11 cellular contexts compared by ENCODE assay signal in the genomic region with DNA sequence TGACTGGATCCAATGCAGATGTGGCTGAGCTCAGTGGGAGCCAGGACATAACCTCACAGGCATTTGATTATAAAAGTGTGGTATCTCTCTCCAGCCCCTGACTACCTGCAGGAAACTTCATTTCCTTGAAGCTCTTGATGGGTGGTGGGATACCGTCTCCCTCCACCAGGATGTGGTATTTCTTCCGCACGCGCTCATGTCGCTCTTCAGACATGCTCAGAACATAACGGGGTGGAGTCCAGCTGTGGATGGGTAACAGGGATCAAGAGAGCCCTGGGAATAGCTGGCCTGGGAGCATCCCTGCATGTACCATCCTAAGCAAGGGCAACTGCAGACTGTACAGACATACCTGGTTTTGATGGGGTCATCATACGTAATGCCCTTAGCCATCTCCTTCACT. TPM values are rescaled to one million over a fixed set of nuclear protein-coding genes. Genes with fewer than 3 reads are reported as not detected.
DNase-seq lines count a peak whose midpoint lies in the region; ATAC-seq, FAIRE-seq and TF ChIP-seq lines count a peak whose summit lies in the region.
"Had no signal": no experiment of that assay in that cellular context is flagged by ENCODE, and none has a peak within 500 bp of the region (broad histone marks: within the 10 kb centered on the region; RNA-seq: fewer than 3 reads in every experiment).

No MANE protein-coding gene starts in this region.

- H3K9me3 Mint-ChIP-seq in activated T-helper 2 cell treated with anti-CD3 and anti-CD28 coated beads, Interferon-gamma antibody, Interleukin-2, Interleukin-4, amounts not matched to agents 10 μg/mL and 5 μg/mL and 100 μg/mL, durations not matched to agents 14 hours and 24 hours and 36 hours = no peaks in the 10 kb centered on the region

- H3K27ac Mint-ChIP-seq in activated T-helper 2 cell treated with anti-CD3 and anti-CD28 coated beads, Interferon-gamma antibody, Interleukin-2, Interleukin-4, amounts not matched to agents 10 μg/mL and 5 μg/mL and 100 μg/mL, durations not matched to agents 14 hours and 24 hours and 36 hours = peak overlapping the region; percentile 29

- H3K4me2 ChIP-seq in keratinocyte (ENCODE audit: control insufficient read depth, extremely low read depth, insufficient read depth, low read depth, low read length) = peak overlapping the region; percentile 88

- peaks cover 29% of the 10 kb centered on the region for H3K79me2 ChIP-seq in keratinocyte (ENCODE audit: control insufficient read depth, insufficient read depth, low read length)

- no peaks in the 10 kb centered on the region for H3K9me3 ChIP-seq in heart right ventricle
- H3K9me3 ChIP-seq in keratinocyte (ENCODE audit: control insufficient read depth, low read depth, low read length) = no peaks in the 10 kb centered on the region
- no peaks in the 10 kb centered on the region for H3K9me3 ChIP-seq in tibial artery

- WGBS in heart right ventricle, 2 donors = 83 to 88% methylated on average over 7 of the region's 7 CpGs

- H3K4me3 Mint-ChIP-seq in activated T-helper 2 cell treated with anti-CD3 and anti-CD28 coated beads, Interferon-gamma antibody, Interleukin-2, Interleukin-4, amounts not matched to agents 10 μg/mL and 5 μg/mL and 100 μg/mL, durations not matched to agents 14 hours and 24 hours and 36 hours (ENCODE audit: low read depth) = peak overlapping the region; percentile 87

- H3K36me3 ChIP-seq in heart right ventricle (peaks cover 3 to 69% (median 44%) of the 10 kb centered on the region in 9 donors), keratinocyte (ENCODE audit: control insufficient read depth in 2 of 2, extremely low read depth in 1 of 2, insufficient read depth in 2 of 2, low read length in 2 of 2) (peaks cover 36 to 48% of the 10 kb centered on the region in 2 experiments), tibial artery (peaks cover 45 to 66% (median 59%) of the 10 kb centered on the region in 3 donors)

- peaks cover 22% of the 10 kb centered on the region for H3K4me1 Mint-ChIP-seq in activated T-helper 2 cell treated with anti-CD3 and anti-CD28 coated beads, Interferon-gamma antibody, Interleukin-2, Interleukin-4, amounts not matched to agents 10 μg/mL and 5 μg/mL and 100 μg/mL, durations not matched to agents 14 hours and 24 hours and 36 hours (ENCODE audit: low read depth)

- DNase-seq in heart right ventricle (no peak), left ventricle myocardium superior (no peak), keratinocyte (ENCODE audit: low read depth, low spot score) (no peak), tibial artery (no peak), mucosa of gallbladder (ENCODE audit: low spot score) (no peak), NCI-H2171 treated with DMSO at 0.1 percent for 48 hours (lab: John Stamatoyannopoulos, UW) (no peak)
- no peak for DNase-seq in activated T-helper 2 cell treated with anti-CD3 and anti-CD28 coated beads, Interferon-gamma antibody, Interleukin-2, Interleukin-4, amounts not matched to agents 10 μg/mL and 5 μg/mL and 100 μg/mL, durations not matched to agents 14 hours and 24 hours and 36 hours (ENCODE audit: low spot score)
- DNase-seq: activated CD4-positive, alpha-beta T cell treated with anti-CD3 and anti-CD28 coated beads for 4 hours; DMS79; NCI-H1417 treated with DMSO at 0.1 percent for 48 hours had no signal

- peak overlapping the region; percentile 85 for H3K9ac ChIP-seq in keratinocyte (ENCODE audit: control insufficient read depth, extremely low read depth, insufficient read depth, low read length)

- H3K27me3 ChIP-seq in heart right ventricle (no peaks in the 10 kb centered on the region), keratinocyte (ENCODE audit: control insufficient read depth, extremely low read depth, insufficient read depth, low read length) (no peaks in the 10 kb centered on the region), tibial artery (no peaks in the 10 kb centered on the region)

- H3K4me1 ChIP-seq in heart right ventricle (peaks cover 5 to 39% (median 18%) of the 10 kb centered on the region in 9 donors), keratinocyte (ENCODE audit: control insufficient read depth, extremely low read depth, insufficient read depth, low read length) (peaks cover 15% of the 10 kb centered on the region), tibial artery (peaks cover 0 to 19% (median 15%) of the 10 kb centered on the region in 4 donors)

- H4K20me1 ChIP-seq in keratinocyte (ENCODE audit: control insufficient read depth, extremely low read depth, insufficient read depth, low read length) = no peaks in the 10 kb centered on the region

- H3K9me1 ChIP-seq in keratinocyte (ENCODE audit: control insufficient read depth, extremely low read depth, insufficient read depth, low read length) = no peaks in the 10 kb centered on the region

- dilution Hi-C loops in keratinocyte (cut with MboI; ENCODE audit: extremely low pct_ligation_motif_present, low sequenced_read_pairs) = no loop called here

- H3K4me3 ChIP-seq in heart right ventricle (peak overlapping the region in 7 of 10 donors; percentile 82 to 99 (median 85)), keratinocyte (ENCODE audit: control insufficient read depth in 2 of 3, extremely low read depth in 1 of 3, insufficient read depth in 2 of 3, low read depth in 1 of 3, low read length in 3 of 3) (peak overlapping the region; percentile 65 to 80 (median 77)), tibial artery (peak overlapping the region; percentile 65 to 89)

- TF ChIP-seq CTCF in heart right ventricle (IDR thresholded peaks at IDR 0.05) (no peak), keratinocyte (optimal IDR thresholded peaks at IDR 0.05 in 1 of 3, IDR thresholded peaks at IDR 0.05 in 1 of 3, conservative IDR thresholded peaks at IDR 0.05 in 1 of 3; ENCODE audit: extremely low read depth in 1 of 3, insufficient read depth in 2 of 3, low read length in 3 of 3) (no peak), tibial artery (IDR thresholded peaks at IDR 0.05) (no peak)

- no peak for ATAC-seq in heart right ventricle
- ATAC-seq in left ventricle myocardium superior = no peak
- no peak for ATAC-seq in HG02885 (IDR thresholded peaks at IDR 0.05; ENCODE audit: poor library complexity, unreplicated experiment)

- H3K27ac ChIP-seq in heart right ventricle (no peak overlapping the region), keratinocyte (ENCODE audit: control insufficient read depth, insufficient read depth, low read length) (peak overlapping the region; percentile 68), tibial artery (no peak overlapping the region)

- intact Hi-C loops in heart right ventricle (cut with DNase I) (loop anchor here in 1 of 10 donors (5.0 kb wide), 1 partner anchor 77 kb away; a partner anchor contains a TSS), left ventricle myocardium superior (cut with micrococcal nuclease) (no loop called here), tibial artery (cut with DNase I; ENCODE audit: low total_unique reads) (no loop called here)
- intact Hi-C loops in activated T-helper 2 cell treated with anti-CD3 and anti-CD28 coated beads, Interferon-gamma antibody, Interleukin-2, Interleukin-4, amounts not matched to agents 10 μg/mL and 5 μg/mL and 100 μg/mL, durations not matched to agents 14 hours and 24 hours and 36 hours (cut with micrococcal nuclease) = no loop called here

- no peak for FAIRE-seq in keratinocyte (lab: Jason Lieb, UNC)

- no peak overlapping the region for H2AFZ ChIP-seq in keratinocyte (ENCODE audit: control insufficient read depth, low read length)

- H3K36me3 Mint-ChIP-seq in activated T-helper 2 cell treated with anti-CD3 and anti-CD28 coated beads, Interferon-gamma antibody, Interleukin-2, Interleukin-4, amounts not matched to agents 10 μg/mL and 5 μg/mL and 100 μg/mL, durations not matched to agents 14 hours and 24 hours and 36 hours (ENCODE audit: low read depth) = peaks cover 76% of the 10 kb centered on the region

- no peaks in the 10 kb centered on the region for H3K27me3 Mint-ChIP-seq in activated T-helper 2 cell treated with anti-CD3 and anti-CD28 coated beads, Interferon-gamma antibody, Interleukin-2, Interleukin-4, amounts not matched to agents 10 μg/mL and 5 μg/mL and 100 μg/mL, durations not matched to agents 14 hours and 24 hours and 36 hours (ENCODE audit: low read depth)

RNA-seq across cellular contexts. Expression of a gene that starts 1.2 kb away (rescaled TPM):
- 10 to 100 TPM; 19.7 to 53.2 (median 27.2) TPM for total RNA-seq in heart right ventricle
- polyA plus RNA-seq in heart right ventricle = 10 to 100 TPM; 45.2 to 55.7 TPM
- total RNA-seq in left ventricle myocardium superior = 29.8 TPM
- total RNA-seq in activated T-helper 2 cell treated with anti-CD3 and anti-CD28 coated beads, Interferon-gamma antibody, Interleukin-2, Interleukin-4, amounts not matched to agents 10 μg/mL and 5 μg/mL and 100 μg/mL, durations not matched to agents 14 hours and 24 hours and 36 hours = 138 and 144 TPM in 2 replicates
- polyA plus RNA-seq in keratinocyte = 71.3 to 95.8 TPM (median 81.7 TPM) in 3 replicates
- polyA plus RNA-seq in keratinocyte (2011; ENCODE audit: low read depth) = 49.8 TPM
- polyA plus RNA-seq in keratinocyte (2011; cell fraction: cytosol; rRNA removed) = 52.7 and 109 TPM in 2 replicates
- 123 and 141 TPM in 2 replicates for polyA plus RNA-seq in keratinocyte (2011; cell fraction: nucleus; rRNA removed)
- 60.4 and 119 TPM in 2 replicates for polyA plus RNA-seq in keratinocyte (2012; ENCODE audit: low replicate concordance)
- 72.8 to 95.0 TPM (median 76.2 TPM) in 3 replicates for polyA minus RNA-seq in keratinocyte
- polyA minus RNA-seq in keratinocyte (2011; cell fraction: cytosol; rRNA and poly(A)+ RNA removed) = 368 TPM
- polyA minus RNA-seq in keratinocyte (2011; cell fraction: nucleus; rRNA and poly(A)+ RNA removed) = 66.2 and 69.3 TPM in 2 replicates
- 84.8 TPM for total RNA-seq in mucosa of gallbladder

RNA-seq across cellular contexts. Expression of a gene that starts 6.0 kb away (rescaled TPM):
- 10 to 100 TPM in 1 of 10 donors, 1 to 10 TPM in 7, under 1 TPM in 2; 0.74 to 11.4 (median 1.9) TPM for total RNA-seq in heart right ventricle
- polyA plus RNA-seq in heart right ventricle = 1 to 10 TPM; 2.4 to 4.0 TPM
- total RNA-seq in left ventricle myocardium superior = 3.4 TPM
- 3.3 and 4.9 TPM in 2 replicates for total RNA-seq in activated T-helper 2 cell treated with anti-CD3 and anti-CD28 coated beads, Interferon-gamma antibody, Interleukin-2, Interleukin-4, amounts not matched to agents 10 μg/mL and 5 μg/mL and 100 μg/mL, durations not matched to agents 14 hours and 24 hours and 36 hours
- polyA plus RNA-seq in keratinocyte = 1.5 to 3.6 TPM (median 1.7 TPM) in 3 replicates
- 0.84 TPM for polyA plus RNA-seq in keratinocyte (2011; ENCODE audit: low read depth)
- 1.2 and 1.4 TPM in 2 replicates for polyA plus RNA-seq in keratinocyte (2011; cell fraction: cytosol; rRNA removed)
- 12.7 and 16.8 TPM in 2 replicates for polyA plus RNA-seq in keratinocyte (2011; cell fraction: nucleus; rRNA removed)
- polyA plus RNA-seq in keratinocyte (2012; ENCODE audit: low replicate concordance) = 1.2 and 2.1 TPM in 2 replicates
- 0.75 to 2.6 TPM (median 2.5 TPM) in 3 replicates for polyA minus RNA-seq in keratinocyte
- not detected for polyA minus RNA-seq in keratinocyte (2011; cell fraction: cytosol; rRNA and poly(A)+ RNA removed)
- 4.9 and 5.4 TPM in 2 replicates for polyA minus RNA-seq in keratinocyte (2011; cell fraction: nucleus; rRNA and poly(A)+ RNA removed)
- total RNA-seq in mucosa of gallbladder = 12.8 TPM

RNA-seq across cellular contexts. Expression of a gene that starts 18.2 kb away (rescaled TPM):
- 10 to 100 TPM; 32.5 to 70.6 (median 51.0) TPM for total RNA-seq in heart right ventricle
- polyA plus RNA-seq in heart right ventricle = 100 to 1,000 TPM; 129 to 131 TPM
- 35.1 TPM for total RNA-seq in left ventricle myocardium superior
- 85.4 and 86.9 TPM in 2 replicates for total RNA-seq in activated T-helper 2 cell treated with anti-CD3 and anti-CD28 coated beads, Interferon-gamma antibody, Interleukin-2, Interleukin-4, amounts not matched to agents 10 μg/mL and 5 μg/mL and 100 μg/mL, durations not matched to agents 14 hours and 24 hours and 36 hours
- polyA plus RNA-seq in keratinocyte = 48.5 to 83.6 TPM (median 60.5 TPM) in 3 replicates
- 23.4 TPM for polyA plus RNA-seq in keratinocyte (2011; ENCODE audit: low read depth)
- 33.0 and 72.1 TPM in 2 replicates for polyA plus RNA-seq in keratinocyte (2011; cell fraction: cytosol; rRNA removed)
- polyA plus RNA-seq in keratinocyte (2011; cell fraction: nucleus; rRNA removed) = 124 and 193 TPM in 2 replicates
- polyA plus RNA-seq in keratinocyte (2012; ENCODE audit: low replicate concordance) = 35.6 and 111 TPM in 2 replicates
- 39.5 to 63.3 TPM (median 44.1 TPM) in 3 replicates for polyA minus RNA-seq in keratinocyte
- 84.2 TPM for polyA minus RNA-seq in keratinocyte (2011; cell fraction: cytosol; rRNA and poly(A)+ RNA removed)
- polyA minus RNA-seq in keratinocyte (2011; cell fraction: nucleus; rRNA and poly(A)+ RNA removed) = 61.5 and 66.3 TPM in 2 replicates
- total RNA-seq in mucosa of gallbladder = 227 TPM

RNA-seq across cellular contexts. Expression of a gene that starts 38.8 kb away (rescaled TPM):
- total RNA-seq in heart right ventricle = 10 to 100 TPM; 14.1 to 34.4 (median 20.1) TPM
- polyA plus RNA-seq in heart right ventricle = 100 to 1,000 TPM in 1 of 2 donors, 10 to 100 TPM in 1; 28.0 to 201 TPM
- total RNA-seq in left ventricle myocardium superior = 26.4 TPM
- 75.8 and 81.0 TPM in 2 replicates for total RNA-seq in activated T-helper 2 cell treated with anti-CD3 and anti-CD28 coated beads, Interferon-gamma antibody, Interleukin-2, Interleukin-4, amounts not matched to agents 10 μg/mL and 5 μg/mL and 100 μg/mL, durations not matched to agents 14 hours and 24 hours and 36 hours
- 21.9 to 43.6 TPM (median 27.5 TPM) in 3 replicates for polyA plus RNA-seq in keratinocyte
- 47.7 TPM for polyA plus RNA-seq in keratinocyte (2011; ENCODE audit: low read depth)
- 9.1 and 13.2 TPM in 2 replicates for polyA plus RNA-seq in keratinocyte (2011; cell fraction: cytosol; rRNA removed)
- polyA plus RNA-seq in keratinocyte (2011; cell fraction: nucleus; rRNA removed) = 134 and 149 TPM in 2 replicates
- 19.0 and 59.8 TPM in 2 replicates for polyA plus RNA-seq in keratinocyte (2012; ENCODE audit: low replicate concordance)
- polyA minus RNA-seq in keratinocyte = 17.2 to 33.0 TPM (median 26.8 TPM) in 3 replicates
- polyA minus RNA-seq in keratinocyte (2011; cell fraction: cytosol; rRNA and poly(A)+ RNA removed) = 31.7 TPM
- polyA minus RNA-seq in keratinocyte (2011; cell fraction: nucleus; rRNA and poly(A)+ RNA removed) = 30.3 and 35.2 TPM in 2 replicates
- 98.1 TPM for total RNA-seq in mucosa of gallbladder

RNA-seq across cellular contexts. Expression of a gene that starts 42.1 kb away (rescaled TPM):
- total RNA-seq in heart right ventricle = 10 to 100 TPM; 13.1 to 52.9 (median 19.1) TPM
- polyA plus RNA-seq in heart right ventricle = 10 to 100 TPM; 19.2 to 31.5 TPM
- total RNA-seq in left ventricle myocardium superior = 22.4 TPM
- 28.7 and 32.9 TPM in 2 replicates for total RNA-seq in activated T-helper 2 cell treated with anti-CD3 and anti-CD28 coated beads, Interferon-gamma antibody, Interleukin-2, Interleukin-4, amounts not matched to agents 10 μg/mL and 5 μg/mL and 100 μg/mL, durations not matched to agents 14 hours and 24 hours and 36 hours
- polyA plus RNA-seq in keratinocyte = 57.2 to 73.4 TPM (median 59.4 TPM) in 3 replicates
- 72.5 TPM for polyA plus RNA-seq in keratinocyte (2011; ENCODE audit: low read depth)
- 22.6 and 62.3 TPM in 2 replicates for polyA plus RNA-seq in keratinocyte (2011; cell fraction: cytosol; rRNA removed)
- polyA plus RNA-seq in keratinocyte (2011; cell fraction: nucleus; rRNA removed) = 107 and 138 TPM in 2 replicates
- polyA plus RNA-seq in keratinocyte (2012; ENCODE audit: low replicate concordance) = 24.6 and 97.5 TPM in 2 replicates
- 54.7 to 116 TPM (median 75.6 TPM) in 3 replicates for polyA minus RNA-seq in keratinocyte
- 127 TPM for polyA minus RNA-seq in keratinocyte (2011; cell fraction: cytosol; rRNA and poly(A)+ RNA removed)
- 50.9 and 67.5 TPM in 2 replicates for polyA minus RNA-seq in keratinocyte (2011; cell fraction: nucleus; rRNA and poly(A)+ RNA removed)
- total RNA-seq in mucosa of gallbladder = 89.0 TPM
